ENCODE assay signal across 8 cellular contexts in the genomic region with DNA sequence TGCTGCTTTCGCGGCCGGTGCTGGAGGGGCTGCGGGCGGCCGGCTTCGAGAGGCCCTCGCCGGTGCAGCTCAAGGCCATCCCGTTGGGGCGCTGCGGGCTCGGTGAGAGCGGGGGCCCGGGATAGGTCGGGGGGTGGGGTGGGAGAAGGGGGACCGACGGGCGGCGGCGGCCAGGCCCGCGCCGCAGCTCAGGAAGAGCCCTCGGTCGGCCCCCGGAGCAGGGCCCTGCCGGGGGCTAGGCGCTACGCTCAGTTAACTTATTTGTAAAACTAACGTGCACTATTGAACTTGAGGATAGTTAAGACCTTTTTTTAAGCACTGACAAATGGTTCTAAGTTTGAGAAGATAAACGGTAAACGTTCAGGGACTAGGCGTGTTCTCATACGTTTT. TPM values are rescaled to one million over a fixed set of nuclear protein-coding genes. Genes with fewer than 3 reads are reported as not detected.
A peak's percentile ranks its signal among the peaks of the same experiment; 100 is the strongest.
DNase-seq lines count a peak whose midpoint lies in the region; ATAC-seq and TF ChIP-seq lines count a peak whose summit lies in the region.

No MANE protein-coding gene starts in this region.

- TF ChIP-seq CTCF in WI38 (IDR thresholded peaks at IDR 0.05; ENCODE audit: low read depth, low read length): no peak
- no peak for TF ChIP-seq CTCF in left ventricle myocardium inferior (IDR thresholded peaks at IDR 0.05; ENCODE audit: borderline replicate concordance)
- no peak for TF ChIP-seq CTCF in spleen (IDR thresholded peaks at IDR 0.05 in 8 of 11, conservative IDR thresholded peaks at IDR 0.05 in 3 of 11)

- no peaks in the 10 kb centered on the region for H3K9me3 ChIP-seq in CD8-positive, alpha-beta memory T cell (ENCODE audit: low read length)
- no peaks in the 10 kb centered on the region for H3K9me3 ChIP-seq in left ventricle myocardium inferior (replicated peaks)
- no peaks in the 10 kb centered on the region for H3K9me3 ChIP-seq in spleen

- H3K27ac ChIP-seq in CD8-positive, alpha-beta memory T cell (ENCODE audit: low read depth, low read length): peak overlapping the region; percentile 85
- H3K27ac ChIP-seq in left ventricle myocardium inferior (replicated peaks) (peak overlapping the region; percentile 95), spleen (peak overlapping the region; percentile 87 to 97 (median 95))

- peaks cover 0 to 42% (median 7%) of the 10 kb centered on the region in 3 donors for H3K36me3 Mint-ChIP-seq in CD8-positive, alpha-beta memory T cell

- H3K4me3 Mint-ChIP-seq in CD8-positive, alpha-beta memory T cell: peak overlapping the region; percentile 89 to 99 (median 95)

- CTCF ChIA-PET in CD8-positive, alpha-beta memory T cell (lab: Charles Lee): interaction anchor here (0.7 to 3.8 kb wide), 7 partner anchors 9 to 316 kb away, joined by 3 to 31 read pairs (median 3); no protein-coding TSS in a partner anchor

- no peak for DNase-seq in CD8-positive, alpha-beta memory T cell
- no peak for DNase-seq in left ventricle myocardium inferior
- no peak for DNase-seq in spleen
- no peak for DNase-seq in HCEC 1CT
- DNase-seq in DMS 273 treated with DMSO at 0.1 percent for 48 hours (lab: John Stamatoyannopoulos, UW): no peak

- POLR2A ChIA-PET in CD8-positive, alpha-beta memory T cell (lab: Charles Lee): interaction anchor here (0.6 to 2.4 kb wide), 3 partner anchors 17 to 307 kb away, joined by 4 to 15 read pairs (median 4); partner anchors contain the start of genes ATP5PB, INKA2 and WDR77

- H3K27me3 Mint-ChIP-seq in CD8-positive, alpha-beta memory T cell: peaks cover 0 to 1% of the 10 kb centered on the region in 2 donors

- H3K4me3 ChIP-seq in CD8-positive, alpha-beta memory T cell (ENCODE audit: low read length): peak overlapping the region; percentile 86
- H3K4me3 ChIP-seq in WI38 (ENCODE audit: low read depth, low read length): peak overlapping the region; percentile 93
- peak overlapping the region; percentile 80 for H3K4me3 ChIP-seq in left ventricle myocardium inferior
- peak overlapping the region; percentile 67 to 96 (median 81) for H3K4me3 ChIP-seq in spleen

- peaks cover 19% of the 10 kb centered on the region for H3K4me1 ChIP-seq in CD8-positive, alpha-beta memory T cell (ENCODE audit: insufficient read depth, low read length)
- peaks cover 31% of the 10 kb centered on the region for H3K4me1 ChIP-seq in left ventricle myocardium inferior
- H3K4me1 ChIP-seq in spleen: peaks cover 14 to 42% (median 24%) of the 10 kb centered on the region in 6 donors

- H3K27ac Mint-ChIP-seq in CD8-positive, alpha-beta memory T cell: peak overlapping the region; percentile 86 to 99 (median 97)

- TF ChIP-seq POLR2A in spleen (IDR thresholded peaks at IDR 0.05): no peak

- H3K4me1 Mint-ChIP-seq in CD8-positive, alpha-beta memory T cell: peaks cover 35 to 52% (median 45%) of the 10 kb centered on the region in 3 donors

- no peaks in the 10 kb centered on the region for H3K27me3 ChIP-seq in CD8-positive, alpha-beta memory T cell (ENCODE audit: insufficient read depth, low read length, poor library complexity, severe bottlenecking)
- H3K27me3 ChIP-seq in left ventricle myocardium inferior (ENCODE audit: low read depth) (no peaks in the 10 kb centered on the region), spleen (replicated peaks in 1 of 7) (no peaks in the 10 kb centered on the region)

- peak; percentile 1 for ATAC-seq in HG02763 (IDR thresholded peaks at IDR 0.05; ENCODE audit: unreplicated experiment)
- ATAC-seq in GM19324 (IDR thresholded peaks at IDR 0.05; ENCODE audit: low FRiP score, unreplicated experiment): no peak

- WGBS in spleen, 5 donors: 0 to 1% (median 1%) methylated on average over 19 to 35 of the region's 35 CpGs

- intact Hi-C loops in left ventricle myocardium inferior (cut with micrococcal nuclease) (no loop called here), spleen (cut with DNase I; ENCODE audit: low total_unique reads) (loop anchor here (10.0 kb wide), 1 partner anchor 251 kb away; the partner anchor contains the start of genes ADORA3 and TMIGD3)

- H3K36me3 ChIP-seq in CD8-positive, alpha-beta memory T cell (ENCODE audit: insufficient read depth, low read length): peaks cover 16% of the 10 kb centered on the region
- peaks cover 32% of the 10 kb centered on the region for H3K36me3 ChIP-seq in left ventricle myocardium inferior
- H3K36me3 ChIP-seq in spleen: peaks cover 0 to 38% (median 20%) of the 10 kb centered on the region in 6 donors

- no peaks in the 10 kb centered on the region for H3K9me3 Mint-ChIP-seq in CD8-positive, alpha-beta memory T cell

RNA-seq across cellular contexts. Expression of gene DDX20, which starts 0.4 kb away (rescaled TPM):
- 10 to 100 TPM; 21.8 to 22.7 TPM for total RNA-seq in CD8-positive, alpha-beta memory T cell
- polyA plus RNA-seq in CD8-positive, alpha-beta memory T cell: 9.8 TPM
- total RNA-seq in left ventricle myocardium inferior: 5.9 TPM
- 10 to 100 TPM; 12.2 to 40.3 (median 16.1) TPM for total RNA-seq in spleen
- 10 to 100 TPM in 1 of 3 donors, 1 to 10 TPM in 2; 7.6 to 10.0 (median 8.4) TPM for polyA plus RNA-seq in spleen

RNA-seq across cellular contexts. Expression of gene INKA2, which starts 16.9 kb away (rescaled TPM):
- total RNA-seq in CD8-positive, alpha-beta memory T cell: 1 to 10 TPM; 1.8 to 3.8 TPM
- not detected for polyA plus RNA-seq in CD8-positive, alpha-beta memory T cell
- 24.3 TPM for total RNA-seq in left ventricle myocardium inferior
- 10 to 100 TPM in 2 of 7 donors, 1 to 10 TPM in 5; 6.0 to 12.5 (median 8.0) TPM for total RNA-seq in spleen
- polyA plus RNA-seq in spleen: 1 to 10 TPM in 2 of 3 donors, under 1 TPM in 1; 0.41 to 1.3 (median 1.0) TPM
